9 cellular contexts compared by ENCODE assay signal in the genomic region with DNA sequence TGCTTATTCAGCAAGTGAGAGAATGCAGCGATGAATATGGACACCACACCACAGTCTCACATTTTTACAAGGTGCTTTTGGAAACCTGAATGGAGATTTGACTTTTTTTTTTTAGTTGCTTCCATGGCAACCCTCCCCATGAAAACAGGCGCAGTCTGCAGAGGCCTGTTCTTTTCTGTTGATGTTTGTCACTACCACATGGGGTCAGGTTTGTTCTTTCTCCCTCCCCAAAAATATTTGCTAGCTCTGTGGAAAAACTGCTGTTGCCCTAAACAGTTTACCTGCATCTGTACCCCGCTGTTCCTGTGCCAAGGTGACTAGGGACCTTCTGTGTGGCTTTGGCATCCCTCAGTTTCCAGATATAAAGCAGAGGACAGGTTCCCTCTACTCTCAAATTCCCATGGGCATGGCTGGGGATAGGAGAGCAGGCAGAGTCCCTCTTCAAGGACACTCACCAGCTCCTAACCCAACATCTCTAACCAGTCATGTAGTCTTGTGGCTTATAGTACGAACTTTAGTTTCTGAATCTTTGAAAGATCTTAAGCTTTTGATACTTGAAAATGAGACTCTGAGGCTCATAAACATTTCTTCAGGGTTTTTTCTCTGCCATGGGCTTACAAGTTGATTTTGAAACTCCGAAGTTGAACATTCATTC. TPM values are rescaled to one million over a fixed set of nuclear protein-coding genes. Genes with fewer than 3 reads are reported as not detected.
A peak's percentile ranks its signal among the peaks of the same experiment; 100 is the strongest.
DNase-seq lines count a peak whose midpoint lies in the region; ATAC-seq and TF ChIP-seq lines count a peak whose summit lies in the region.
"Had no signal": no experiment of that assay in that cellular context is flagged by ENCODE, and none has a peak within 500 bp of the region (broad histone marks: within the 10 kb centered on the region; RNA-seq: fewer than 3 reads in every experiment).

No MANE protein-coding gene starts in this region.

- H3K9ac ChIP-seq in OCI-LY1 (ENCODE audit: low read length): no peak overlapping the region

- no peak overlapping the region for H3K4me3 Mint-ChIP-seq in CD8-positive, alpha-beta T cell

- no peaks in the 10 kb centered on the region for H3K27me3 Mint-ChIP-seq in CD8-positive, alpha-beta T cell (ENCODE audit: low read depth)

- H3K27ac Mint-ChIP-seq in CD8-positive, alpha-beta T cell: peak overlapping the region; percentile 90

- peaks cover 52% of the 10 kb centered on the region for H3K4me1 Mint-ChIP-seq in CD8-positive, alpha-beta T cell (ENCODE audit: low read depth)

- no peak for TF ChIP-seq EP300 in transverse colon (IDR thresholded peaks at IDR 0.05; ENCODE audit: low read depth)

- H3K9me3 ChIP-seq in CD8-positive, alpha-beta T cell (ENCODE audit: low read length): no peaks in the 10 kb centered on the region
- H3K9me3 ChIP-seq in OCI-LY1 (ENCODE audit: low read length) (no peaks in the 10 kb centered on the region), transverse colon (no peaks in the 10 kb centered on the region)
- H3K9me3 ChIP-seq: SJSA1 had no signal

- H4K20me1 ChIP-seq in OCI-LY1 (ENCODE audit: insufficient read depth, low read length): no peaks in the 10 kb centered on the region

- TF ChIP-seq CTCF in CD8-positive, alpha-beta T cell (IDR thresholded peaks at IDR 0.05): peak; percentile 61
- TF ChIP-seq CTCF in OCI-LY1 (IDR thresholded peaks at IDR 0.05; ENCODE audit: low read length) (peak; percentile 60), transverse colon (IDR thresholded peaks at IDR 0.05) (no peak), brain microvascular endothelial cell (IDR thresholded peaks at IDR 0.05; ENCODE audit: low read depth, low read length, missing control alignments) (no peak)

- 77 to 83% methylated on average over 4 to 5 of the region's 5 CpGs for WGBS in transverse colon (ENCODE audit: low coverage in 1 of 2), 2 donors

- no peaks in the 10 kb centered on the region for H3F3A ChIP-seq in OCI-LY1 (ENCODE audit: insufficient read depth, low read length)

- no peak for TF ChIP-seq POLR2A in transverse colon (IDR thresholded peaks at IDR 0.05)

- intact Hi-C loops in CD8-positive, alpha-beta T cell (cut with DNase I, micrococcal nuclease): loop anchor here (1.0 to 5.0 kb wide), 12 partner anchors 14 to 946 kb away; a partner anchor contains a TSS
- intact Hi-C loops in transverse colon (cut with DNase I; ENCODE audit: low total_unique reads): no loop called here

- no peaks in the 10 kb centered on the region for H3K9me2 ChIP-seq in OCI-LY1 (ENCODE audit: low read depth, low read length)

- POLR2A ChIA-PET in CD8-positive, alpha-beta T cell (lab: Charles Lee): interaction anchor here (0.6 to 1.4 kb wide), 4 partner anchors 15 to 117 kb away, joined by 4 to 10 read pairs (median 4); a partner anchor contains a TSS

- CTCF ChIA-PET in CD8-positive, alpha-beta T cell (lab: Charles Lee): interaction anchor here (0.6 to 7.4 kb wide), 37 partner anchors 10 to 382 kb away, joined by 3 to 101 read pairs (median 4); a partner anchor contains a TSS

- no peak overlapping the region for H3K4me3 ChIP-seq in CD8-positive, alpha-beta T cell (ENCODE audit: low read depth, low read length)
- H3K4me3 ChIP-seq in OCI-LY1 (ENCODE audit: low read depth, low read length, poor library complexity, severe bottlenecking) (no peak overlapping the region), transverse colon (no peak overlapping the region), brain microvascular endothelial cell (ENCODE audit: low read depth, low read length) (no peak overlapping the region)
- H3K4me3 ChIP-seq: SJSA1 had no signal

- DNase-seq in CD8-positive, alpha-beta T cell: peak in 2 of 7 experiments; percentile 29 to 42
- DNase-seq in iPS-NIHi11 (ENCODE audit: low spot score) (peak; percentile 55), NCI-H2081 treated with DMSO at 0.1 percent for 48 hours (lab: John Stamatoyannopoulos, UW) (no peak), transverse colon (no peak), brain microvascular endothelial cell (no peak)
- DNase-seq in stimulated activated CD4-positive, alpha-beta T cell treated with anti-CD3 and anti-CD28 coated beads, Interleukin-4, amount 100 ng/mL, for 1 hour: no peak

- H2AFZ ChIP-seq in OCI-LY1 (ENCODE audit: low read length): no peak overlapping the region

- in situ Hi-C loops in transverse colon (cut with MboI; ENCODE audit: low pct_ligation_motif_present in 1 of 4, low pct_unique_long_range_greater_than_20kb in 1 of 4, low sequenced_read_pairs in 3 of 4): no loop called here
- in situ Hi-C loops in brain microvascular endothelial cell (cut with HindIII; ENCODE audit: low pct_ligation_motif_present, low sequenced_read_pairs): no loop called here

- ATAC-seq in CD8-positive, alpha-beta T cell: peak; percentile 62
- peak; percentile 36 for ATAC-seq in GM18511 (IDR thresholded peaks at IDR 0.05; ENCODE audit: unreplicated experiment)

- H3K36me3 ChIP-seq in CD8-positive, alpha-beta T cell (ENCODE audit: insufficient read depth, low read length): no peaks in the 10 kb centered on the region
- no peaks in the 10 kb centered on the region for H3K36me3 ChIP-seq in OCI-LY1 (ENCODE audit: insufficient read depth, low read length)
- H3K36me3 ChIP-seq in transverse colon: no peaks in the 10 kb centered on the region
- no peaks in the 10 kb centered on the region for H3K36me3 ChIP-seq in brain microvascular endothelial cell (replicated peaks)
- H3K36me3 ChIP-seq: SJSA1 had no signal

- H3K4me1 ChIP-seq in CD8-positive, alpha-beta T cell (ENCODE audit: insufficient read depth, low read length): peaks cover 43% of the 10 kb centered on the region
- H3K4me1 ChIP-seq in OCI-LY1 (ENCODE audit: insufficient read depth, low read length, severe bottlenecking) (peaks cover 26% of the 10 kb centered on the region), transverse colon (peaks cover 0 to 39% (median 15%) of the 10 kb centered on the region in 4 donors)

- no peaks in the 10 kb centered on the region for H3K27me3 ChIP-seq in CD8-positive, alpha-beta T cell (ENCODE audit: insufficient read depth, low read length)
- H3K27me3 ChIP-seq in OCI-LY1 (ENCODE audit: insufficient read depth, low read length) (no peaks in the 10 kb centered on the region), transverse colon (no peaks in the 10 kb centered on the region), brain microvascular endothelial cell (replicated peaks) (no peaks in the 10 kb centered on the region)

- no peak overlapping the region for H3K4me2 ChIP-seq in OCI-LY1 (ENCODE audit: low read length)

- H3K27ac ChIP-seq in CD8-positive, alpha-beta T cell (ENCODE audit: low read depth, low read length): peak overlapping the region; percentile 17
- H3K27ac ChIP-seq in OCI-LY1 (ENCODE audit: low read depth, low read length, poor library complexity, severe bottlenecking): no peak overlapping the region
- H3K27ac ChIP-seq in transverse colon: no peak overlapping the region
- no peak overlapping the region for H3K27ac ChIP-seq in brain microvascular endothelial cell
- H3K27ac ChIP-seq: SJSA1 had no signal

- H3K36me3 Mint-ChIP-seq in CD8-positive, alpha-beta T cell: no peaks in the 10 kb centered on the region

- H3K79me2 ChIP-seq in OCI-LY1 (ENCODE audit: insufficient read depth, low read length): no peaks in the 10 kb centered on the region

- no peaks in the 10 kb centered on the region for H3K9me3 Mint-ChIP-seq in CD8-positive, alpha-beta T cell

RNA-seq across cellular contexts. Expression of a gene that starts 14.7 kb away (rescaled TPM):
- total RNA-seq in CD8-positive, alpha-beta T cell: 100 to 1,000 TPM; 137 to 145 TPM
- 100 to 1,000 TPM in 1 of 4 donors, 10 to 100 TPM in 3; 23.1 to 102 (median 48.5) TPM for total RNA-seq in transverse colon

Comparison
In these comparisons a context has a peak if more than half of its experiments do, and no peak if none do; other contexts are left out.
1. CTCF ChIP-seq: peak in CD8-positive, alpha-beta T cell (single experiment) and OCI-LY1 (single experiment); none in transverse colon (0 of 5) and brain microvascular endothelial cell (single experiment).